In genomic region chr18:39627936-39628335, GRCh38 we compare ENCODE assay signal across 28 cellular contexts.
"Had no signal": no experiment of that assay in that cellular context is flagged by ENCODE, and none has a peak within 500 bp of the region (broad histone marks: within the 10 kb centered on the region; RNA-seq: fewer than 3 reads in every experiment).

No MANE protein-coding gene starts in this region.

- H3K27me3 Mint-ChIP-seq: naive thymus-derived CD4-positive, alpha-beta T cell; natural killer cell treated with Interleukin-12 subunit alpha and Interleukin-12 subunit beta and Interleukin-15 and Interleukin-18, amount 100 ng/mL, for 72 hours; stimulated activated naive B cell treated with anti-CD40 and anti-IgM and Interleukin-4, amounts not matched to agents 10 μg/mL and 1 μg/mL and 100 μg/mL, for 72 hours had no signal

- H3K4me1 Mint-ChIP-seq: immature natural killer cell; naive thymus-derived CD4-positive, alpha-beta T cell; stimulated activated naive B cell treated with anti-CD40 and anti-IgM and Interleukin-4, amounts not matched to agents 10 μg/mL and 1 μg/mL and 100 μg/mL, for 72 hours had no signal

- DNase-seq: immature natural killer cell; islet precursor cell; left ventricle myocardium inferior; mesendoderm; mucosa of descending colon; naive thymus-derived CD4-positive, alpha-beta T cell; pancreas; posterior cingulate gyrus; retina; right cardiac atrium; stimulated activated CD4-positive, alpha-beta T cell treated with anti-CD3 and anti-CD28 coated beads, Interleukin-12 subunit alpha, Interleukin-12 subunit beta, amount 100 ng/mL, for 4 hours; stimulated activated CD4-positive, alpha-beta T cell treated with anti-CD3 and anti-CD28 coated beads, Interleukin-15, amount 100 ng/mL, for 24 hours; stimulated activated CD4-positive, alpha-beta T cell treated with anti-CD3 and anti-CD28 coated beads, Interleukin-2, amount 100 ng/mL, for 24 hours; stimulated activated CD4-positive, alpha-beta T cell treated with anti-CD3 and anti-CD28 coated beads, Interleukin-4, amount 100 ng/mL, for 1 hour; stimulated activated naive B cell treated with anti-CD40 and anti-IgM and Interleukin-4, amounts not matched to agents 10 μg/mL and 1 μg/mL and 100 μg/mL, for 72 hours; stimulated activated naive CD8-positive, alpha-beta T cell treated with anti-CD3 and anti-CD28 coated beads, Interleukin-15, Interleukin-2, amounts not matched to agents 100 U/mL and 50 U/mL, for 24 hours; stomach; testis; thyroid gland; transverse colon; upper lobe of left lung had no signal

- H3K27me3 ChIP-seq: pancreas, stomach, testis, thyroid gland, transverse colon, upper lobe of left lung, vagina had no signal

- H3K4me3 ChIP-seq: left ventricle myocardium inferior, lung, mucosa of descending colon, pancreas, prostate gland, skin epidermis, stomach, testis, thyroid gland, transverse colon, upper lobe of left lung, vagina had no signal

- H3K36me3 Mint-ChIP-seq: immature natural killer cell; mesothelial cell of epicardium; naive thymus-derived CD4-positive, alpha-beta T cell; natural killer cell treated with Interleukin-12 subunit alpha and Interleukin-12 subunit beta and Interleukin-15 and Interleukin-18, amount 100 ng/mL, for 72 hours; stimulated activated naive B cell treated with anti-CD40 and anti-IgM and Interleukin-4, amounts not matched to agents 10 μg/mL and 1 μg/mL and 100 μg/mL, for 72 hours had no signal

- H3K27ac ChIP-seq: left ventricle myocardium inferior, pancreas, prostate gland, skin epidermis, stomach, testis, thyroid gland, transverse colon, upper lobe of left lung, vagina had no signal

- H3K9me3 ChIP-seq: left ventricle myocardium inferior, mucosa of descending colon, pancreas, prostate gland, stomach, testis, thyroid gland, transverse colon, upper lobe of left lung, vagina had no signal

- H3K9me3 Mint-ChIP-seq: mesothelial cell of epicardium; stimulated activated naive B cell treated with anti-CD40 and anti-IgM and Interleukin-4, amounts not matched to agents 10 μg/mL and 1 μg/mL and 100 μg/mL, for 72 hours had no signal

- H3K27ac Mint-ChIP-seq: immature natural killer cell; mesothelial cell of epicardium; naive thymus-derived CD4-positive, alpha-beta T cell; natural killer cell treated with Interleukin-12 subunit alpha and Interleukin-12 subunit beta and Interleukin-15 and Interleukin-18, amount 100 ng/mL, for 72 hours; stimulated activated naive B cell treated with anti-CD40 and anti-IgM and Interleukin-4, amounts not matched to agents 10 μg/mL and 1 μg/mL and 100 μg/mL, for 72 hours had no signal

- H3K36me3 ChIP-seq: left ventricle myocardium inferior, pancreas, prostate gland, stomach, thyroid gland, transverse colon, upper lobe of left lung, vagina had no signal

- ATAC-seq: mucosa of descending colon; naive thymus-derived CD4-positive, alpha-beta T cell; natural killer cell treated with Interleukin-12 subunit alpha and Interleukin-12 subunit beta and Interleukin-15 and Interleukin-18, amount 100 ng/mL, for 72 hours; pancreas; right cardiac atrium; sciatic nerve; stimulated activated naive B cell treated with anti-CD40 and anti-IgM and Interleukin-4, amounts not matched to agents 10 μg/mL and 1 μg/mL and 100 μg/mL, for 72 hours; stimulated activated naive CD8-positive, alpha-beta T cell treated with anti-CD3 and anti-CD28 coated beads, Interleukin-15, Interleukin-2, amounts not matched to agents 100 U/mL and 50 U/mL, for 24 hours had no signal

- H3K4me3 Mint-ChIP-seq: immature natural killer cell; mesothelial cell of epicardium; naive thymus-derived CD4-positive, alpha-beta T cell; natural killer cell treated with Interleukin-12 subunit alpha and Interleukin-12 subunit beta and Interleukin-15 and Interleukin-18, amount 100 ng/mL, for 72 hours; stimulated activated naive B cell treated with anti-CD40 and anti-IgM and Interleukin-4, amounts not matched to agents 10 μg/mL and 1 μg/mL and 100 μg/mL, for 72 hours had no signal

- H3K4me1 ChIP-seq: left ventricle myocardium inferior, pancreas, prostate gland, stomach, testis, transverse colon, upper lobe of left lung, vagina had no signal
